ENCODE assay signal across 20 cellular contexts in the genomic region with DNA sequence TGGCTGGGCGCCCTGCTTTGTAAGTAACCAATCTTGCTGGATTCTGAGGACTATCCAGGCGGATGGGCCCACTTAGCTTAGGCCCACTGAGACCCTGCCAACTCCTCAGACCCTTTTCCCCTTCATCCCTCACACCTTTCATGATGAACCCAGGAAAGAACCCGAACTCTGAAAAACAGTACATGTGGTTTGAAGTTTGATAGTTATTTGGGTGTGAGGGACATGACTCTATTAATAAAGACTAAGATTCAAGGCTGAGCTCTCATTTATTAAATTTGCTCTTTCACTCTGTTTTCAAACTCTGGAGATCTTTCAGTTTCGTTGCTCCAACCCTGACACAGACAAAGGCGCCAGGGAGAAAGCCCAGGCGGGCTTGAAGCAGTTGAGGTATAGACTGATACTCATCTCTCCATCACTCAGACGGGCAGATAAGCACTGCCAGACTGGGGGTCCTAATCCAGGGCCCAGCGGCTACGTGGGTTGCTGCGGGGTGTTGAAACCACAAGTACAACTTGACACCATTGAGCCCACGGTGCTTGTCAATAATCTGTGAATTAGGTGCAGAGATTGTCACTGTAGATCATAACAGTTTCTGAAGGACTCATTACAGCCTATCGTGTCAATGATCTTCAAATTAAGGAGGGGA. TPM values are rescaled to one million over a fixed set of nuclear protein-coding genes. Genes with fewer than 3 reads are reported as not detected.
DNase-seq lines count a peak whose midpoint lies in the region; ATAC-seq and TF ChIP-seq lines count a peak whose summit lies in the region.
"Had no signal": no experiment of that assay in that cellular context is flagged by ENCODE, and none has a peak within 500 bp of the region (broad histone marks: within the 10 kb centered on the region; RNA-seq: fewer than 3 reads in every experiment).

No MANE protein-coding gene starts in this region.

- H3K4me1 ChIP-seq in H9 (ENCODE audit: insufficient read depth, low read length) = peaks cover 3% of the 10 kb centered on the region; the same call in 1 of the 2 replicates

- no peak overlapping the region for H2AFZ ChIP-seq in H9 (ENCODE audit: low read length)
- H2AFZ ChIP-seq: GM23248 had no signal

- H3K4me1 Mint-ChIP-seq in CD14-positive monocyte (peaks cover 34% of the 10 kb centered on the region), H9 (peaks cover 88 to 91% of the 10 kb centered on the region in 2 experiments), brain (peaks cover 85% of the 10 kb centered on the region)

- H3K9me3 ChIP-seq in H9 (ENCODE audit: control insufficient read depth, low read depth, low read length) = no peaks in the 10 kb centered on the region
- H3K9me3 ChIP-seq: heart right ventricle, thoracic aorta had no signal

- H3K27ac Mint-ChIP-seq in CD14-positive monocyte = no peak overlapping the region
- peak overlapping the region in 1 of 3 experiments; percentile 39; a peak in 1 of 7 replicates for H3K27ac Mint-ChIP-seq in H9
- H3K27ac Mint-ChIP-seq in brain = peak overlapping the region in 3 of 5 experiments; percentile 23 to 80 (median 76)
- H3K27ac Mint-ChIP-seq: activated CD4-positive, alpha-beta T cell treated with anti-CD3 and anti-CD28 coated beads for 36 hours; stimulated activated memory B cell treated with anti-CD40 and anti-IgM and Interleukin-4, amounts not matched to agents 10 μg/mL and 1 μg/mL and 100 μg/mL, for 72 hours had no signal

- H3K9me3 Mint-ChIP-seq in CD14-positive monocyte = peaks cover 8 to 38% (median 23%) of the 10 kb centered on the region in 7 donors
- no peaks in the 10 kb centered on the region; a peak in 1 of 5 replicates for H3K9me3 Mint-ChIP-seq in H9
- H3K9me3 Mint-ChIP-seq in brain = peaks cover 2 to 10% (median 3%) of the 10 kb centered on the region in 5 experiments

- peaks cover 83 to 95% (median 94%) of the 10 kb centered on the region in 3 donors for H3K27me3 Mint-ChIP-seq in CD14-positive monocyte (ENCODE audit: low read depth in 3 of 3)
- H3K27me3 Mint-ChIP-seq in H9 (ENCODE audit: low read depth) = no peaks in the 10 kb centered on the region; the same call in none of the 2 replicates
- peaks cover 20% of the 10 kb centered on the region for H3K27me3 Mint-ChIP-seq in brain

- H3K18ac ChIP-seq in H9 (ENCODE audit: insufficient read length, low read depth, low read length) = no peak overlapping the region

- H3K23ac ChIP-seq in H9 (ENCODE audit: insufficient read length, low read depth, low read length) = no peak overlapping the region

- peaks cover 24% of the 10 kb centered on the region for H3K23me2 ChIP-seq in H9 (ENCODE audit: insufficient read length, low read depth, low read length, poor library complexity, severe bottlenecking)

- H2BK5ac ChIP-seq in H9 (ENCODE audit: insufficient read length, low read length) = no peak overlapping the region

- H3K36me3 Mint-ChIP-seq in CD14-positive monocyte (peaks cover 0 to 18% of the 10 kb centered on the region in 2 donors), H9 (ENCODE audit: insufficient read depth in 1 of 3, low read depth in 3 of 3) (peaks cover 0 to 2% (median 0%) of the 10 kb centered on the region in 3 experiments; a peak in 1 of 7 replicates), brain (peaks cover 18% of the 10 kb centered on the region)
- H3K36me3 Mint-ChIP-seq: stimulated activated memory B cell treated with anti-CD40 and anti-IgM and Interleukin-4, amounts not matched to agents 10 μg/mL and 1 μg/mL and 100 μg/mL, for 72 hours had no signal

- no peak for DNase-seq in CD14-positive monocyte (ENCODE audit: low spot score)
- DNase-seq in H9 = no peak
- no peak for DNase-seq in kidney tubule cell (ENCODE audit: low spot score)
- DNase-seq in NK-92 treated with Interleukin-12 subunit alpha and Interleukin-12 subunit beta, amount 100 ng/mL, for 24 hours (lab: John Stamatoyannopoulos, UW) = no peak
- DNase-seq in medulla oblongata (ENCODE audit: extremely low spot score) = no peak
- DNase-seq: activated CD4-positive, alpha-beta T cell treated with anti-CD3 and anti-CD28 coated beads for 36 hours; dermis blood vessel endothelial cell; EL; GM23248; heart right ventricle; MV-4-11; NCI-H1694 treated with DMSO at 0.1 percent for 48 hours; small intestine; stimulated activated CD4-positive, alpha-beta T cell treated with anti-CD3 and anti-CD28 coated beads, Interleukin-2, amount 100 ng/mL, for 24 hours had no signal

- H3K4me2 ChIP-seq in H9 (ENCODE audit: insufficient read depth, insufficient read length, low read length) = peak overlapping the region; percentile 39
- H3K4me2 ChIP-seq: KMS-11 had no signal

- H3K4ac ChIP-seq in H9 (ENCODE audit: low read depth, low read length) = no peak overlapping the region

- H3K27ac ChIP-seq in H9 (ENCODE audit: insufficient read length, low read depth, low read length) = no peak overlapping the region
- H3K27ac ChIP-seq in layer of hippocampus (ENCODE audit: low read depth, low read length) = peak overlapping the region; percentile 86
- H3K27ac ChIP-seq: GM23248, heart right ventricle, KMS-11, thoracic aorta had no signal

- intact Hi-C loops in CD14-positive monocyte (cut with micrococcal nuclease) = loop anchor here in 1 of 2 donors (5.0 kb wide), 1 partner anchor 978 kb away; no protein-coding TSS in a partner anchor

- H3K79me1 ChIP-seq in H9 (ENCODE audit: insufficient read depth, low read depth, low read length, poor library complexity, severe bottlenecking) = no peaks in the 10 kb centered on the region

- no peak overlapping the region for H2AK5ac ChIP-seq in H9 (ENCODE audit: insufficient read length, low read length)

- no peak overlapping the region for H4K5ac ChIP-seq in H9 (ENCODE audit: insufficient read length, low read depth, low read length)

- TF ChIP-seq CTCF in CD14-positive monocyte (IDR thresholded peaks at IDR 0.05) = no peak
- no peak for TF ChIP-seq CTCF in H9 (conservative IDR thresholded peaks at IDR 0.05)
- TF ChIP-seq CTCF in brain (conservative IDR thresholded peaks at IDR 0.05) = no peak

- H2BK20ac ChIP-seq in H9 (ENCODE audit: low read depth, low read length, poor library complexity, severe bottlenecking) = no peak overlapping the region

- no peak overlapping the region for H2BK15ac ChIP-seq in H9 (ENCODE audit: low read depth, low read length)

- H3K9ac ChIP-seq in H9 (ENCODE audit: extremely low read depth, insufficient read length, low read length) = no peak overlapping the region
- H3K9ac ChIP-seq: GM23248, KMS-11 had no signal

- H3K79me2 ChIP-seq in H9 (ENCODE audit: insufficient read depth, low read length) = 0 out of 2 replicates have a peak, but pooled peaks cover 2% of the 10 kb centered on the region

- peak overlapping the region; percentile 58 to 88 for H3K4me3 Mint-ChIP-seq in CD14-positive monocyte
- no peak overlapping the region; a peak in 2 of 5 replicates for H3K4me3 Mint-ChIP-seq in H9
- H3K4me3 Mint-ChIP-seq in brain = peak overlapping the region in 4 of 5 experiments; percentile 8 to 60 (median 52)
- H3K4me3 Mint-ChIP-seq: activated CD4-positive, alpha-beta T cell treated with anti-CD3 and anti-CD28 coated beads for 36 hours; stimulated activated memory B cell treated with anti-CD40 and anti-IgM and Interleukin-4, amounts not matched to agents 10 μg/mL and 1 μg/mL and 100 μg/mL, for 72 hours had no signal

- no peak overlapping the region for H3K56ac ChIP-seq in H9 (ENCODE audit: insufficient read length, low read depth, low read length)

- no peak for ATAC-seq in HG03175 (IDR thresholded peaks at IDR 0.05; ENCODE audit: unreplicated experiment)
- ATAC-seq: activated CD4-positive, alpha-beta T cell treated with anti-CD3 and anti-CD28 coated beads for 36 hours; heart right ventricle; stimulated activated memory B cell treated with anti-CD40 and anti-IgM and Interleukin-4, amounts not matched to agents 10 μg/mL and 1 μg/mL and 100 μg/mL, for 72 hours had no signal

- H3T11ph ChIP-seq in H9 (ENCODE audit: low read length) = no peak overlapping the region

- no peak overlapping the region for H3K14ac ChIP-seq in H9 (ENCODE audit: insufficient read depth, low read length)

- WGBS in H9 (ENCODE audit: extremely low coverage, insufficient read length, low lambda C conversion rate) = no CpG with 5 or more reads among the region's 12 CpGs

- H3K27me3 ChIP-seq in H9 (ENCODE audit: insufficient read depth, low read length) (peaks cover 6% of the 10 kb centered on the region; the same call in 1 of the 2 replicates), layer of hippocampus (ENCODE audit: control insufficient read depth, insufficient read depth, low read length) (peaks cover 14% of the 10 kb centered on the region)

- H2BK120ac ChIP-seq in H9 (ENCODE audit: low read depth, low read length, poor library complexity, severe bottlenecking) = no peak overlapping the region

- H4K91ac ChIP-seq in H9 (ENCODE audit: insufficient read length, low read depth, low read length) = no peak overlapping the region

- no peaks in the 10 kb centered on the region for H4K20me1 ChIP-seq in H9 (ENCODE audit: control insufficient read depth, insufficient read depth, insufficient read length)

- no peak overlapping the region for H4K8ac ChIP-seq in H9 (replicated peaks; ENCODE audit: insufficient read length, low read depth, low read length)

- H2BK12ac ChIP-seq in H9 (ENCODE audit: insufficient read length, low read depth, low read length) = no peak overlapping the region

RNA-seq across cellular contexts. Expression of gene SOX2, which starts 7.2 kb away (rescaled TPM):
- not detected for polyA plus RNA-seq in CD14-positive monocyte
- total RNA-seq in H9 (2021) = 307 and 316 TPM in 2 replicates
- polyA plus RNA-seq in brain (ENCODE audit: insufficient read depth, low read depth, low replicate concordance) = 120 TPM
- total RNA-seq: activated CD4-positive, alpha-beta T cell treated with anti-CD3 and anti-CD28 coated beads for 36 hours; dermis blood vessel endothelial cell; GM23248 had no signal
- polyA plus RNA-seq: GM23248 had no signal

Comparison
In these comparisons a context has a peak if more than half of its experiments do, and no peak if none do; other contexts are left out.
1. H3K27ac Mint-ChIP-seq: peak in brain (3 of 5); none in CD14-positive monocyte (0 of 7).
2. H3K4me3 Mint-ChIP-seq: peak in CD14-positive monocyte (2 of 2) and brain (4 of 5); none in H9 (0 of 2).
3. RNA of gene SOX2, which starts 7.2 kb away (polyA plus RNA-seq): 120 TPM in brain (single experiment); not detected in CD14-positive monocyte; every median in the first group is over 100 times any median in the second.